In genomic region chr14:21014761-21015190, GRCh38 we compare ENCODE assay signal across 9 cellular contexts. TPM values are rescaled to one million over a fixed set of nuclear protein-coding genes. Genes with fewer than 3 reads are reported as not detected.
DNase-seq lines count a peak whose midpoint lies in the region; ATAC-seq lines count a peak whose summit lies in the region.
"Had no signal": no experiment of that assay in that cellular context is flagged by ENCODE, and none has a peak within 500 bp of the region (broad histone marks: within the 10 kb centered on the region; RNA-seq: fewer than 3 reads in every experiment).

No MANE protein-coding gene starts in this region.

- no peak overlapping the region for H2BK15ac ChIP-seq in mesenchymal stem cell (ENCODE audit: low read depth, poor library complexity, severe bottlenecking)

- H3K79me1 ChIP-seq in mesenchymal stem cell (replicated peaks; ENCODE audit: low read length, poor library complexity, severe bottlenecking) = no peaks in the 10 kb centered on the region

- no peak overlapping the region for H3K4me2 ChIP-seq in mesenchymal stem cell (ENCODE audit: low read length, poor library complexity, severe bottlenecking)

- H3K14ac ChIP-seq in mesenchymal stem cell (ENCODE audit: low read length in 2 of 2) = no peak overlapping the region

- no peak overlapping the region for H2BK12ac ChIP-seq in mesenchymal stem cell (ENCODE audit: low read length in 2 of 2)

- no peak overlapping the region for H3K27ac Mint-ChIP-seq in effector memory CD8-positive, alpha-beta T cell

- H3K36me3 ChIP-seq in mesenchymal stem cell (ENCODE audit: control insufficient read depth in 1 of 2, insufficient read depth in 2 of 2, low read depth in 1 of 2, low read length in 2 of 2) = no peaks in the 10 kb centered on the region

- H2BK120ac ChIP-seq in mesenchymal stem cell (ENCODE audit: low read depth, low read length) = no peak overlapping the region

- no peak overlapping the region for H3K4me3 Mint-ChIP-seq in effector memory CD8-positive, alpha-beta T cell

- no peak overlapping the region for H3K23ac ChIP-seq in mesenchymal stem cell (ENCODE audit: low read length in 2 of 2)

- H4K91ac ChIP-seq in mesenchymal stem cell (ENCODE audit: low read length) = no peak overlapping the region

- H3K9me3 Mint-ChIP-seq in effector memory CD8-positive, alpha-beta T cell = no peaks in the 10 kb centered on the region

- no peaks in the 10 kb centered on the region for H3K4me1 Mint-ChIP-seq in effector memory CD8-positive, alpha-beta T cell (ENCODE audit: low read depth in 2 of 2)

- no peaks in the 10 kb centered on the region for H3K36me3 Mint-ChIP-seq in effector memory CD8-positive, alpha-beta T cell (ENCODE audit: insufficient read depth)

- peaks cover 24 to 51% of the 10 kb centered on the region in 2 experiments for H3K27me3 ChIP-seq in mesenchymal stem cell (ENCODE audit: control insufficient read depth in 1 of 2, insufficient read depth in 1 of 2, low read length in 2 of 2)

- H3K9ac ChIP-seq in mesenchymal stem cell (ENCODE audit: low read length) = no peak overlapping the region

- 5% methylated on average over 4 of the region's 4 CpGs for WGBS in mesenchymal stem cell

- peaks cover 27 to 31% of the 10 kb centered on the region in 2 donors for H3K27me3 Mint-ChIP-seq in effector memory CD8-positive, alpha-beta T cell

- H3K27ac ChIP-seq in mesenchymal stem cell (ENCODE audit: low read length, poor library complexity, severe bottlenecking) = no peak overlapping the region

- H3K4me1 ChIP-seq in mesenchymal stem cell (ENCODE audit: control insufficient read depth, insufficient read depth, low read depth, low read length) = peaks cover 3% of the 10 kb centered on the region

- H3K9me3 ChIP-seq in mesenchymal stem cell (ENCODE audit: control insufficient read depth, low read length) = no peaks in the 10 kb centered on the region

- H3K4ac ChIP-seq in mesenchymal stem cell (ENCODE audit: low read depth in 1 of 2, low read length in 2 of 2) = no peak overlapping the region

- no peak overlapping the region for H2AFZ ChIP-seq in mesenchymal stem cell (ENCODE audit: low read depth, low read length)

- H4K8ac ChIP-seq in mesenchymal stem cell (ENCODE audit: low read length) = no peak overlapping the region

- H3K18ac ChIP-seq in mesenchymal stem cell (ENCODE audit: low read depth in 1 of 2, low read length in 2 of 2) = no peak overlapping the region

- H2BK5ac ChIP-seq in mesenchymal stem cell (ENCODE audit: low read depth, low read length, poor library complexity, severe bottlenecking) = no peak overlapping the region

- no peak overlapping the region for H2AK5ac ChIP-seq in mesenchymal stem cell (ENCODE audit: low read length, severe bottlenecking)

- no peak overlapping the region for H3K4me3 ChIP-seq in mesenchymal stem cell (ENCODE audit: insufficient read depth in 1 of 2, low read depth in 1 of 2, low read length in 2 of 2)

- peak; percentile 79 for DNase-seq in DMS53 (lab: John Stamatoyannopoulos, UW)
- peak; percentile 47 for DNase-seq in HS-5 (ENCODE audit: low read depth)
- DNase-seq in NOMO-1 treated with DMSO at 0.1 percent for 48 hours (lab: John Stamatoyannopoulos, UW; ENCODE audit: unreplicated experiment) = peak; percentile 62
- peak; percentile 51 to 76 for DNase-seq in activated CD8-positive, alpha-beta memory T cell treated with anti-CD3 and anti-CD28 coated beads for 1 hour (ENCODE audit: extremely low read depth in 1 of 2, low read depth in 1 of 2)
- DNase-seq in effector memory CD8-positive, alpha-beta T cell = peak; percentile 78 to 84 (median 82)
- DNase-seq in mesenchymal stem cell = peak; percentile 85
- peak; percentile 65 for DNase-seq in stimulated activated CD8-positive, alpha-beta memory T cell treated with anti-CD3 and anti-CD28 coated beads, Interleukin-15, amount 100 ng/mL, for 24 hours (ENCODE audit: low read depth)

- peak; percentile 82 for ATAC-seq in effector memory CD8-positive, alpha-beta T cell (replicated peaks)
- no peak for ATAC-seq in GM18858 (IDR thresholded peaks at IDR 0.05; ENCODE audit: unreplicated experiment)

RNA-seq across cellular contexts. Expression of gene NDRG2, which starts 10.1 kb away (rescaled TPM):
- polyA plus RNA-seq in mesenchymal stem cell (2013, experiment 1 of 2) = 1.4 TPM
- 1.6 TPM for polyA plus RNA-seq in mesenchymal stem cell (2013, experiment 2 of 2)

RNA-seq across cellular contexts. Expression of gene TPPP2, which starts 15.2 kb away (rescaled TPM):
- not detected for polyA plus RNA-seq in mesenchymal stem cell (2013, experiment 1 of 2)
- not detected for polyA plus RNA-seq in mesenchymal stem cell (2013, experiment 2 of 2)
- polyA plus RNA-seq: adipose tissue had no signal

RNA-seq across cellular contexts. Expression of gene SLC39A2, which starts 15.7 kb away (rescaled TPM):
- not detected for polyA plus RNA-seq in mesenchymal stem cell (2013, experiment 1 of 2)
- not detected for polyA plus RNA-seq in mesenchymal stem cell (2013, experiment 2 of 2)

RNA-seq across cellular contexts. Expression of gene RNASE13, which starts 19.8 kb away (rescaled TPM):
- not detected for polyA plus RNA-seq in mesenchymal stem cell (2013, experiment 1 of 2)
- not detected for polyA plus RNA-seq in mesenchymal stem cell (2013, experiment 2 of 2)
- polyA plus RNA-seq: adipose tissue had no signal

RNA-seq across cellular contexts. Expression of gene METTL17, which starts 25.0 kb away (rescaled TPM):
- 40.0 TPM for polyA plus RNA-seq in mesenchymal stem cell (2013, experiment 1 of 2)
- polyA plus RNA-seq in mesenchymal stem cell (2013, experiment 2 of 2) = 40.5 TPM
